20 cellular contexts compared by ENCODE assay signal in genomic region chr6:2101213-2101612, GRCh38.
DNase-seq lines count a peak whose midpoint lies in the region; ATAC-seq and TF ChIP-seq lines count a peak whose summit lies in the region.
"Had no signal": no experiment of that assay in that cellular context is flagged by ENCODE, and none has a peak within 500 bp of the region (broad histone marks: within the 10 kb centered on the region; RNA-seq: fewer than 3 reads in every experiment).

No MANE protein-coding gene starts in this region.

- H3K9ac ChIP-seq in smooth muscle cell (ENCODE audit: low read depth): no peak overlapping the region

- CTCF ChIA-PET in HEK293 (lab: Yijun Ruan, JAX): no interaction called here

- no peak overlapping the region for H3K4me2 ChIP-seq in smooth muscle cell

- in situ Hi-C loops in Caki2 (cut with HindIII; ENCODE audit: low pct_unique_long_range_greater_than_20kb, low sequenced_read_pairs): loop anchor here (5.0 to 25.0 kb wide), 3 partner anchors 336 to 531 kb away; no protein-coding TSS in a partner anchor

- H3F3A ChIP-seq in smooth muscle cell (ENCODE audit: low read depth): no peaks in the 10 kb centered on the region

- H3K4me3 ChIP-seq in HEK293 (ENCODE audit: low read depth, low read length): no peak overlapping the region
- no peak overlapping the region for H3K4me3 ChIP-seq in smooth muscle cell
- H3K4me3 ChIP-seq: MG63, Peyer's patch, SJSA1 had no signal

- H3K36me3 ChIP-seq in HEK293 (ENCODE audit: control insufficient read depth in 2 of 2, insufficient read depth in 1 of 2, low read length in 2 of 2) (no peaks in the 10 kb centered on the region), smooth muscle cell (ENCODE audit: low read depth) (no peaks in the 10 kb centered on the region)
- H3K36me3 ChIP-seq: MG63, Peyer's patch, SJSA1 had no signal

- DNase-seq in Caki2 (ENCODE audit: low read depth) (peak; percentile 68), chondrocyte (ENCODE audit: low spot score) (no peak), mesothelial cell of epicardium (ENCODE audit: low spot score in 2 of 2, unreplicated experiment in 2 of 2) (no peak), NCI-H2196 (lab: John Stamatoyannopoulos, UW; ENCODE audit: unreplicated experiment) (no peak), smooth muscle cell (lab: John Stamatoyannopoulos, UW; ENCODE audit: unreplicated experiment) (no peak)
- DNase-seq: CD4-positive, alpha-beta T cell; DMS79; Karpas-422; MG63; NCI-H1105; NCI-H2081 treated with DMSO at 0.1 percent for 48 hours; NCI-H510A; NCI-H748 treated with DMSO at 0.1 percent for 48 hours; NK-92 treated with Interleukin-12 subunit alpha and Interleukin-12 subunit beta, amount 100 ng/mL, for 24 hours; Peyer's patch had no signal

- H3K36me3 Mint-ChIP-seq in chondrocyte (ENCODE audit: low read depth) (no peaks in the 10 kb centered on the region), mesothelial cell of epicardium (no peaks in the 10 kb centered on the region)

- H3K9me3 ChIP-seq in HEK293 (ENCODE audit: control insufficient read depth, insufficient read depth, low read depth, low read length) (no peaks in the 10 kb centered on the region), smooth muscle cell (replicated peaks; ENCODE audit: low read depth) (no peaks in the 10 kb centered on the region)
- H3K9me3 ChIP-seq: MG63, Peyer's patch, SJSA1 had no signal

- 81% methylated on average over 1 of the region's 1 CpG for WGBS in smooth muscle cell (ENCODE audit: low lambda C conversion rate)

- H3K4me1 Mint-ChIP-seq in chondrocyte (ENCODE audit: low read depth) (peaks cover 57% of the 10 kb centered on the region), mesothelial cell of epicardium (peaks cover 28% of the 10 kb centered on the region)

- no peaks in the 10 kb centered on the region for H3K79me2 ChIP-seq in smooth muscle cell (ENCODE audit: low read depth)

- TF ChIP-seq CTCF in HEK293 (tag by site-specific recombination; IDR thresholded peaks at IDR 0.05) (no peak), chondrocyte (IDR thresholded peaks at IDR 0.05) (no peak), mesothelial cell of epicardium (IDR thresholded peaks at IDR 0.05; ENCODE audit: unreplicated experiment) (no peak), smooth muscle cell (IDR thresholded peaks at IDR 0.05; ENCODE audit: borderline replicate concordance, insufficient read depth, poor library complexity, severe bottlenecking) (no peak)

- no peak overlapping the region for H2AFZ ChIP-seq in smooth muscle cell (ENCODE audit: low read depth)

- no peak overlapping the region for H3K4me3 Mint-ChIP-seq in chondrocyte (ENCODE audit: unreplicated experiment)
- no peak overlapping the region for H3K4me3 Mint-ChIP-seq in mesothelial cell of epicardium
- H3K4me3 Mint-ChIP-seq: CD4-positive, alpha-beta T cell had no signal

- no peaks in the 10 kb centered on the region for H3K27me3 ChIP-seq in smooth muscle cell (ENCODE audit: low read depth)
- H3K27me3 ChIP-seq: MG63, Peyer's patch, SJSA1 had no signal

- H3K27ac ChIP-seq in HEK293 (ENCODE audit: extremely low read depth, low read depth, low read length) (no peak overlapping the region), smooth muscle cell (ENCODE audit: low read depth) (no peak overlapping the region)
- H3K27ac ChIP-seq: HL-60, Peyer's patch, SJSA1 had no signal

- ATAC-seq in HG03378 (IDR thresholded peaks at IDR 0.05; ENCODE audit: unreplicated experiment): no peak
- no peak for ATAC-seq in GM21390 (IDR thresholded peaks at IDR 0.05; ENCODE audit: unreplicated experiment)

- H3K27ac Mint-ChIP-seq in chondrocyte (ENCODE audit: unreplicated experiment): peak overlapping the region; percentile 92
- H3K27ac Mint-ChIP-seq in mesothelial cell of epicardium: peak overlapping the region; percentile 39
- H3K27ac Mint-ChIP-seq: CD4-positive, alpha-beta T cell had no signal

- POLR2A ChIA-PET in HEK293 (lab: Yijun Ruan, JAX): no interaction called here

- H4K20me1 ChIP-seq in smooth muscle cell (ENCODE audit: low read depth): no peaks in the 10 kb centered on the region

- H3K9me3 Mint-ChIP-seq in chondrocyte (ENCODE audit: low read depth) (no peaks in the 10 kb centered on the region), mesothelial cell of epicardium (no peaks in the 10 kb centered on the region)
- H3K9me3 Mint-ChIP-seq: CD4-positive, alpha-beta T cell had no signal

- H3K27me3 Mint-ChIP-seq in chondrocyte (ENCODE audit: low read depth) (no peaks in the 10 kb centered on the region), mesothelial cell of epicardium (ENCODE audit: low read depth) (no peaks in the 10 kb centered on the region)
- H3K27me3 Mint-ChIP-seq: CD4-positive, alpha-beta T cell had no signal

- H3K4me1 ChIP-seq in HEK293 (ENCODE audit: control insufficient read depth, insufficient read depth, low read length) (peaks cover 29% of the 10 kb centered on the region), smooth muscle cell (ENCODE audit: low read depth) (no peaks in the 10 kb centered on the region)
- H3K4me1 ChIP-seq: Peyer's patch had no signal

TF ChIP-seq in HEK293, 187 proteins besides CTCF, POLR2A, EP300 and RAD21:
- TF ChIP-seq, protein P1, sequence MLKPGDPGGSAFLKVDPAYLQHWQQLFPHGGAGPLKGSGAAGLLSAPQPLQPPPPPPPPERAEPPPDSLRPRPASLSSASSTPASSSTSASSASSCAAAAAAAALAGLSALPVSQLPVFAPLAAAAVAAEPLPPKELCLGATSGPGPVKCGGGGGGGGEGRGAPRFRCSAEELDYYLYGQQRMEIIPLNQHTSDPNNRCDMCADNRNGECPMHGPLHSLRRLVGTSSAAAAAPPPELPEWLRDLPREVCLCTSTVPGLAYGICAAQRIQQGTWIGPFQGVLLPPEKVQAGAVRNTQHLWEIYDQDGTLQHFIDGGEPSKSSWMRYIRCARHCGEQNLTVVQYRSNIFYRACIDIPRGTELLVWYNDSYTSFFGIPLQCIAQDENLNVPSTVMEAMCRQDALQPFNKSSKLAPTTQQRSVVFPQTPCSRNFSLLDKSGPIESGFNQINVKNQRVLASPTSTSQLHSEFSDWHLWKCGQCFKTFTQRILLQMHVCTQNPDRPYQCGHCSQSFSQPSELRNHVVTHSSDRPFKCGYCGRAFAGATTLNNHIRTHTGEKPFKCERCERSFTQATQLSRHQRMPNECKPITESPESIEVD (tag by site-specific recombination; IDR thresholded peaks at IDR 0.05): peak; percentile 92
- TF ChIP-seq ZNF366 (tag by site-specific recombination; conservative IDR thresholded peaks at IDR 0.05) (0 out of 2 replicates have a peak, but pooled peaks have one; percentile 29), ZNF670 (tag by site-specific recombination; IDR thresholded peaks at IDR 0.05; ENCODE audit: low read depth) (no peak), ZNF560 (tag by site-specific recombination; IDR thresholded peaks at IDR 0.05; ENCODE audit: borderline replicate concordance) (no peak), PRDM1 (tag by site-specific recombination; IDR thresholded peaks at IDR 0.05) (peak; percentile 69)
- TF ChIP-seq, protein P2, sequence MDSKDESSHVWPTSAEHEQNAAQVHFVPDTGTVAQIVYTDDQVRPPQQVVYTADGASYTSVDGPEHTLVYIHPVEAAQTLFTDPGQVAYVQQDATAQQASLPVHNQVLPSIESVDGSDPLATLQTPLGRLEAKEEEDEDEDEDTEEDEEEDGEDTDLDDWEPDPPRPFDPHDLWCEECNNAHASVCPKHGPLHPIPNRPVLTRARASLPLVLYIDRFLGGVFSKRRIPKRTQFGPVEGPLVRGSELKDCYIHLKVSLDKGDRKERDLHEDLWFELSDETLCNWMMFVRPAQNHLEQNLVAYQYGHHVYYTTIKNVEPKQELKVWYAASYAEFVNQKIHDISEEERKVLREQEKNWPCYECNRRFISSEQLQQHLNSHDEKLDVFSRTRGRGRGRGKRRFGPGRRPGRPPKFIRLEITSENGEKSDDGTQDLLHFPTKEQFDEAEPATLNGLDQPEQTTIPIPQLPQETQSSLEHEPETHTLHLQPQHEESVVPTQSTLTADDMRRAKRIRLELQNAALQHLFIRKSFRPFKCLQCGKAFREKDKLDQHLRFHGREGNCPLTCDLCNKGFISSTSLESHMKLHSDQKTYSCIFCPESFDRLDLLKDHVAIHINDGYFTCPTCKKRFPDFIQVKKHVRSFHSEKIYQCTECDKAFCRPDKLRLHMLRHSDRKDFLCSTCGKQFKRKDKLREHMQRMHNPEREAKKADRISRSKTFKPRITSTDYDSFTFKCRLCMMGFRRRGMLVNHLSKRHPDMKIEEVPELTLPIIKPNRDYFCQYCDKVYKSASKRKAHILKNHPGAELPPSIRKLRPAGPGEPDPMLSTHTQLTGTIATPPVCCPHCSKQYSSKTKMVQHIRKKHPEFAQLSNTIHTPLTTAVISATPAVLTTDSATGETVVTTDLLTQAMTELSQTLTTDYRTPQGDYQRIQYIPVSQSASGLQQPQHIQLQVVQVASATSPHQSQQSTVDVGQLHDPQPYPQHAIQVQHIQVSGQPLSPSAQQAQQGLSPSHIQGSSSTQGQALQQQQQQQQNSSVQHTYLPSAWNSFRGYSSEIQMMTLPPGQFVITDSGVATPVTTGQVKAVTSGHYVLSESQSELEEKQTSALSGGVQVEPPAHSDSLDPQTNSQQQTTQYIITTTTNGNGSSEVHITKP (tag by site-specific recombination; IDR thresholded peaks at IDR 0.05): peak; percentile 82
